8 cellular contexts compared by ENCODE assay signal in the genomic region with DNA sequence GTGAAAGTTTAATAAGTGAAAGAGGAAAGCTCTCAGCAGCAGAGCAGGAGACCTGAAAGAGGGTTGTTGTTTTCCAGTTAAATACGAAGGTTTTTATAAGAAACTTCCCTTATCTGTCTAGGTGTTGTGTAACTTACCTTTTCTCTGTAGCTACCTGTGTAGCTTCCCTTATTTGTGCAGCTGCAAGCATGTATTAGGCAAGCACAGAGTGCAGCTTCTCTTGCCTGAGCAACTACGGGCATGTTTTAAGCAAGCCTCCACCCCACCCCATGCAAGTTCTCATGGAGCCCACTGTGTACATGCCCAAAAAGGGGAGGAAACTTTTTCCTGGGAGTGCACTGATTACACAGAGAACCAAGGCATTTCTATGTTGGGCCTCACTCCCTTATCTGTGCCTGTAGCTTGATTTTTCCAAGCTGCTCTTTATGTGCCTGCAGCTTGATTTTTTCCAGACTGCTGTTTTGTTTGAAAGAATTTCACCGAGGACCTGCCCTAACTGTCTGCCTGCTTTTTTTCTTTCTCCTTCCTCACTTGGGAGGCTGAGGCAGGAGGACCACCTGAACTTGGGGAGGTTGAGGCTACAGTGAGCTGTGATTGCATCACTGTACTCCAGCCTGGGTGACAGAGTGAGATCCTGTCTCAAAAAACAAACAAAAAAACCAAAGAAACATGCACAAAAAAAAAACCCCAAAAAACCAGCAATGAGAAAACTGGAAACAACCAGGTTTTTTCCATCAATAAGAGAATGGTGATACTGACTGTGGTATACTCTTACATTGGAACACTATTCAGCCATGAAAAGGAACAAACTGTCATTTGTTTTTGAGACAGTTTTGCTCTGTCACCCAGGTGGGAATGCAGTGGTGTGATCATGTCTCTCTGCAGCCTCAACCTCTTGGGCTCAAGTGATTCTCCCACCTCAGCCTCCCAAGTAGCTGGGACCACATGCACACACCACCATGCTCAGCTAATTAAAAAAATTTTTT. TPM values are rescaled to one million over a fixed set of nuclear protein-coding genes. Genes with fewer than 3 reads are reported as not detected.
"Had no signal": no experiment of that assay in that cellular context is flagged by ENCODE, and none has a peak within 500 bp of the region (broad histone marks: within the 10 kb centered on the region; RNA-seq: fewer than 3 reads in every experiment).

No MANE protein-coding gene starts in this region.

RNA-seq across cellular contexts. Expression of gene DUOX2, which starts 55.0 kb away (rescaled TPM):
- total RNA-seq: activated CD4-positive, alpha-beta T cell treated with anti-CD3 and anti-CD28 coated beads, Interleukin-2, amount 10 ng/mL, durations not matched to agents 24 days and 14 days; activated naive CD8-positive, alpha-beta T cell treated with anti-CD3 and anti-CD28 coated beads for 36 hours; M059J; SJCRH30 had no signal

RNA-seq across cellular contexts. Expression of gene DUOXA2, which starts 55.1 kb away (rescaled TPM):
- total RNA-seq: activated CD4-positive, alpha-beta T cell treated with anti-CD3 and anti-CD28 coated beads, Interleukin-2, amount 10 ng/mL, durations not matched to agents 24 days and 14 days; activated CD8-positive, alpha-beta memory T cell treated with anti-CD3 and anti-CD28 coated beads for 36 hours; activated CD8-positive, alpha-beta T cell treated with anti-CD3 and anti-CD28 coated beads for 36 hours; activated naive CD8-positive, alpha-beta T cell treated with anti-CD3 and anti-CD28 coated beads for 36 hours; activated T-cell treated with anti-CD3 and anti-CD28 coated beads, Interleukin-2, amount 50 U/mL, for 72 hours; aorta; SJCRH30 had no signal
